1 cellular context compared by ENCODE assay signal in genomic region chr20:59002874-59003399, GRCh38.
TF ChIP-seq lines count a peak whose summit lies in the region.

No MANE protein-coding gene starts in this region.

TF ChIP-seq in GM12878, 131 proteins besides CTCF, POLR2A, EP300 and RAD21:
- TF ChIP-seq MTA3 (IDR thresholded peaks at IDR 0.05; ENCODE audit: borderline replicate concordance, low read length) (0 out of 2 replicates have a peak, but pooled peaks have one; percentile 52), RELA (IDR thresholded peaks at IDR 0.05; ENCODE audit: borderline replicate concordance, partially characterized antibody) (no peak), TCF12 (IDR thresholded peaks at IDR 0.05; ENCODE audit: low read depth, low read length) (no peak), IKZF1 (conservative IDR thresholded peaks at IDR 0.05) (no peak), TBL1XR1 (IDR thresholded peaks at IDR 0.05; ENCODE audit: low read depth, low read length) (no peak), NFIC (IDR thresholded peaks at IDR 0.05; ENCODE audit: low read depth, low read length) (no peak), ZNF217 (IDR thresholded peaks at IDR 0.05) (no peak)
TF ChIP-seq in GM12878: peak in this region for 1.
